In the genomic region with DNA sequence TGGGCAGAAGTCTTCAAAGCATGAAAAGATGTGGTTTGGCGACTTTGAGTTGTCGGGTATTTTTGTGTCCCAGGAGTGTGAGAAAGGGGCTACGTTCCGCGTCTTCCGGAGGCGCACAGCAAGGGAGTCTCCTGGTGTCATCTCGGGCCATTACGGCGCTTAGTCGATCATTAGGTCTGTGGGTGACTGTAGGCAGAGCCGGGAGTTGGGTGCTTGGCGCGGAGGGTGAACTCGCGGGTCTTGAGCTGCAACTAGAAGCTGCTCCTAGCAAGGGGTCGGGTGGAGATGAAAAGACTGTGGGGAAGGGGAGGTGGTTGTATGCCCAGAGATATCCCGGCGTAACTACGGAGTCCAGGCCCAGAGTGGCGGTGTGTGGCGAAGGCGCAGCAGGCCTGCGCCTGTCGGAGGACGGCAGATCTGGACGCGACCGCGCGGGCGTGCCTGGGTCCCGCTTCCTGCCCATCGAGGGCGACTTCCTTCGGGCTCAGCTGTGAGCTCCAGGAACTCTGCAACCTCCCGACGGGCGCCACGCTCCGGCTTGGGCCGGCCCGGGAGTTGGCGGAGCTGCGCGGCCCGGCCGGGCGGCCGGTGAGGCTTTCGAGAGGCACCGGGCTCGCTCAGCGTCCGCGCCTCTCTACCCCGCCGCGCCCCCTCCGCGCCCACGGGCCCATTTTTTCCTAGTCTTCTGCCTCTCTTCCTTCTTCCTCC, we compare ENCODE assay signal across 2 cellular contexts.
TF ChIP-seq lines count a peak whose summit lies in the region.

No MANE protein-coding gene starts in this region.

TF ChIP-seq in IMR-90, 13 proteins besides CTCF, POLR2A, EP300 and RAD21:
- TF ChIP-seq MAFK (IDR thresholded peaks at IDR 0.05; ENCODE audit: low read depth, low read length) (no peak), RCOR1 (IDR thresholded peaks at IDR 0.05; ENCODE audit: insufficient replicate concordance, low read length) (no peak), MAZ (IDR thresholded peaks at IDR 0.05; ENCODE audit: borderline replicate concordance, low read depth, low read length) (no peak), MXI1 (IDR thresholded peaks at IDR 0.05; ENCODE audit: borderline replicate concordance, low read depth, low read length) (no peak), BHLHE40 (IDR thresholded peaks at IDR 0.05; ENCODE audit: low read depth, low read length) (no peak), CEBPB (IDR thresholded peaks at IDR 0.05; ENCODE audit: low read depth, low read length) (no peak), FOS (IDR thresholded peaks at IDR 0.05; ENCODE audit: low read depth, low read length) (no peak), NFE2L2 (IDR thresholded peaks at IDR 0.05; ENCODE audit: low read depth, low read length) (no peak), SMC3 (IDR thresholded peaks at IDR 0.05; ENCODE audit: low read depth, low read length) (no peak), RFX5 (IDR thresholded peaks at IDR 0.05; ENCODE audit: low read depth, low read length) (no peak), CHD1 (IDR thresholded peaks at IDR 0.05; ENCODE audit: low read depth, low read length) (no peak)
- TF ChIP-seq, protein P1, sequence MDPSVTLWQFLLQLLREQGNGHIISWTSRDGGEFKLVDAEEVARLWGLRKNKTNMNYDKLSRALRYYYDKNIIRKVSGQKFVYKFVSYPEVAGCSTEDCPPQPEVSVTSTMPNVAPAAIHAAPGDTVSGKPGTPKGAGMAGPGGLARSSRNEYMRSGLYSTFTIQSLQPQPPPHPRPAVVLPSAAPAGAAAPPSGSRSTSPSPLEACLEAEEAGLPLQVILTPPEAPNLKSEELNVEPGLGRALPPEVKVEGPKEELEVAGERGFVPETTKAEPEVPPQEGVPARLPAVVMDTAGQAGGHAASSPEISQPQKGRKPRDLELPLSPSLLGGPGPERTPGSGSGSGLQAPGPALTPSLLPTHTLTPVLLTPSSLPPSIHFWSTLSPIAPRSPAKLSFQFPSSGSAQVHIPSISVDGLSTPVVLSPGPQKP (IDR thresholded peaks at IDR 0.05; ENCODE audit: borderline replicate concordance, low read depth, low read length), result no peak
- TF ChIP-seq, protein P2, sequence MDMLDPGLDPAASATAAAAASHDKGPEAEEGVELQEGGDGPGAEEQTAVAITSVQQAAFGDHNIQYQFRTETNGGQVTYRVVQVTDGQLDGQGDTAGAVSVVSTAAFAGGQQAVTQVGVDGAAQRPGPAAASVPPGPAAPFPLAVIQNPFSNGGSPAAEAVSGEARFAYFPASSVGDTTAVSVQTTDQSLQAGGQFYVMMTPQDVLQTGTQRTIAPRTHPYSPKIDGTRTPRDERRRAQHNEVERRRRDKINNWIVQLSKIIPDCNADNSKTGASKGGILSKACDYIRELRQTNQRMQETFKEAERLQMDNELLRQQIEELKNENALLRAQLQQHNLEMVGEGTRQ (IDR thresholded peaks at IDR 0.05; ENCODE audit: low read depth, low read length), result no peak

TF ChIP-seq in neural cell, 6 proteins besides CTCF, POLR2A, EP300 and RAD21:
- TF ChIP-seq POLR2AphosphoS5 (IDR thresholded peaks at IDR 0.05) (no peak), SMC3 (conservative IDR thresholded peaks at IDR 0.05; ENCODE audit: poor library complexity) (no peak), MXI1 (conservative IDR thresholded peaks at IDR 0.05; ENCODE audit: poor library complexity, severe bottlenecking) (no peak), EZH2 (IDR thresholded peaks at IDR 0.05; ENCODE audit: borderline replicate concordance, insufficient read depth, low read length, poor library complexity, severe bottlenecking) (peak; percentile 97), TAF1 (IDR thresholded peaks at IDR 0.05; ENCODE audit: low read depth) (no peak)
- TF ChIP-seq, protein P3, sequence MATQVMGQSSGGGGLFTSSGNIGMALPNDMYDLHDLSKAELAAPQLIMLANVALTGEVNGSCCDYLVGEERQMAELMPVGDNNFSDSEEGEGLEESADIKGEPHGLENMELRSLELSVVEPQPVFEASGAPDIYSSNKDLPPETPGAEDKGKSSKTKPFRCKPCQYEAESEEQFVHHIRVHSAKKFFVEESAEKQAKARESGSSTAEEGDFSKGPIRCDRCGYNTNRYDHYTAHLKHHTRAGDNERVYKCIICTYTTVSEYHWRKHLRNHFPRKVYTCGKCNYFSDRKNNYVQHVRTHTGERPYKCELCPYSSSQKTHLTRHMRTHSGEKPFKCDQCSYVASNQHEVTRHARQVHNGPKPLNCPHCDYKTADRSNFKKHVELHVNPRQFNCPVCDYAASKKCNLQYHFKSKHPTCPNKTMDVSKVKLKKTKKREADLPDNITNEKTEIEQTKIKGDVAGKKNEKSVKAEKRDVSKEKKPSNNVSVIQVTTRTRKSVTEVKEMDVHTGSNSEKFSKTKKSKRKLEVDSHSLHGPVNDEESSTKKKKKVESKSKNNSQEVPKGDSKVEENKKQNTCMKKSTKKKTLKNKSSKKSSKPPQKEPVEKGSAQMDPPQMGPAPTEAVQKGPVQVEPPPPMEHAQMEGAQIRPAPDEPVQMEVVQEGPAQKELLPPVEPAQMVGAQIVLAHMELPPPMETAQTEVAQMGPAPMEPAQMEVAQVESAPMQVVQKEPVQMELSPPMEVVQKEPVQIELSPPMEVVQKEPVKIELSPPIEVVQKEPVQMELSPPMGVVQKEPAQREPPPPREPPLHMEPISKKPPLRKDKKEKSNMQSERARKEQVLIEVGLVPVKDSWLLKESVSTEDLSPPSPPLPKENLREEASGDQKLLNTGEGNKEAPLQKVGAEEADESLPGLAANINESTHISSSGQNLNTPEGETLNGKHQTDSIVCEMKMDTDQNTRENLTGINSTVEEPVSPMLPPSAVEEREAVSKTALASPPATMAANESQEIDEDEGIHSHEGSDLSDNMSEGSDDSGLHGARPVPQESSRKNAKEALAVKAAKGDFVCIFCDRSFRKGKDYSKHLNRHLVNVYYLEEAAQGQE (IDR thresholded peaks at IDR 0.05; ENCODE audit: borderline replicate concordance), result no peak
